ENCODE assay signal across 1 cellular context in the genomic region with DNA sequence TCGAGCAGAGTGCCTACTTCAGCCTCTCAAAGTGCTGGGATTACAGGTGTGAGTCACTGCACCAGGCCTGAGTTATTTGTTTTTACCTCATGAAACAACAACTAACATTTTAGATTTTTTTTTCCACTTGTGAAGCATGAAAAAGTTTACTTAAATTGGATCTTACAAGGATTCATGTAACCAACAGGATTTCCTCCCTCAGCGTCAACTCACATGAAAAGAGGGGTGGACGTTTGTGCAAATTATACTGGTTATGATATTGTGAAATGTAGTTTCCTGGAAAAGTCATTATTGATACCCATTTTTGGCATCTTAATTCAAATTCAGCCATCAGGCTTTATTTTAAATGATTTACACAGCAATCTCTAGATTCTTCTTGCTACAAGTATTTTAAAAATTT.
TF ChIP-seq lines count a peak whose summit lies in the region.

No MANE protein-coding gene starts in this region.

TF ChIP-seq in GM23338, 12 proteins besides CTCF, POLR2A, EP300 and RAD21 (continued from another document):
- TF ChIP-seq, protein P1, sequence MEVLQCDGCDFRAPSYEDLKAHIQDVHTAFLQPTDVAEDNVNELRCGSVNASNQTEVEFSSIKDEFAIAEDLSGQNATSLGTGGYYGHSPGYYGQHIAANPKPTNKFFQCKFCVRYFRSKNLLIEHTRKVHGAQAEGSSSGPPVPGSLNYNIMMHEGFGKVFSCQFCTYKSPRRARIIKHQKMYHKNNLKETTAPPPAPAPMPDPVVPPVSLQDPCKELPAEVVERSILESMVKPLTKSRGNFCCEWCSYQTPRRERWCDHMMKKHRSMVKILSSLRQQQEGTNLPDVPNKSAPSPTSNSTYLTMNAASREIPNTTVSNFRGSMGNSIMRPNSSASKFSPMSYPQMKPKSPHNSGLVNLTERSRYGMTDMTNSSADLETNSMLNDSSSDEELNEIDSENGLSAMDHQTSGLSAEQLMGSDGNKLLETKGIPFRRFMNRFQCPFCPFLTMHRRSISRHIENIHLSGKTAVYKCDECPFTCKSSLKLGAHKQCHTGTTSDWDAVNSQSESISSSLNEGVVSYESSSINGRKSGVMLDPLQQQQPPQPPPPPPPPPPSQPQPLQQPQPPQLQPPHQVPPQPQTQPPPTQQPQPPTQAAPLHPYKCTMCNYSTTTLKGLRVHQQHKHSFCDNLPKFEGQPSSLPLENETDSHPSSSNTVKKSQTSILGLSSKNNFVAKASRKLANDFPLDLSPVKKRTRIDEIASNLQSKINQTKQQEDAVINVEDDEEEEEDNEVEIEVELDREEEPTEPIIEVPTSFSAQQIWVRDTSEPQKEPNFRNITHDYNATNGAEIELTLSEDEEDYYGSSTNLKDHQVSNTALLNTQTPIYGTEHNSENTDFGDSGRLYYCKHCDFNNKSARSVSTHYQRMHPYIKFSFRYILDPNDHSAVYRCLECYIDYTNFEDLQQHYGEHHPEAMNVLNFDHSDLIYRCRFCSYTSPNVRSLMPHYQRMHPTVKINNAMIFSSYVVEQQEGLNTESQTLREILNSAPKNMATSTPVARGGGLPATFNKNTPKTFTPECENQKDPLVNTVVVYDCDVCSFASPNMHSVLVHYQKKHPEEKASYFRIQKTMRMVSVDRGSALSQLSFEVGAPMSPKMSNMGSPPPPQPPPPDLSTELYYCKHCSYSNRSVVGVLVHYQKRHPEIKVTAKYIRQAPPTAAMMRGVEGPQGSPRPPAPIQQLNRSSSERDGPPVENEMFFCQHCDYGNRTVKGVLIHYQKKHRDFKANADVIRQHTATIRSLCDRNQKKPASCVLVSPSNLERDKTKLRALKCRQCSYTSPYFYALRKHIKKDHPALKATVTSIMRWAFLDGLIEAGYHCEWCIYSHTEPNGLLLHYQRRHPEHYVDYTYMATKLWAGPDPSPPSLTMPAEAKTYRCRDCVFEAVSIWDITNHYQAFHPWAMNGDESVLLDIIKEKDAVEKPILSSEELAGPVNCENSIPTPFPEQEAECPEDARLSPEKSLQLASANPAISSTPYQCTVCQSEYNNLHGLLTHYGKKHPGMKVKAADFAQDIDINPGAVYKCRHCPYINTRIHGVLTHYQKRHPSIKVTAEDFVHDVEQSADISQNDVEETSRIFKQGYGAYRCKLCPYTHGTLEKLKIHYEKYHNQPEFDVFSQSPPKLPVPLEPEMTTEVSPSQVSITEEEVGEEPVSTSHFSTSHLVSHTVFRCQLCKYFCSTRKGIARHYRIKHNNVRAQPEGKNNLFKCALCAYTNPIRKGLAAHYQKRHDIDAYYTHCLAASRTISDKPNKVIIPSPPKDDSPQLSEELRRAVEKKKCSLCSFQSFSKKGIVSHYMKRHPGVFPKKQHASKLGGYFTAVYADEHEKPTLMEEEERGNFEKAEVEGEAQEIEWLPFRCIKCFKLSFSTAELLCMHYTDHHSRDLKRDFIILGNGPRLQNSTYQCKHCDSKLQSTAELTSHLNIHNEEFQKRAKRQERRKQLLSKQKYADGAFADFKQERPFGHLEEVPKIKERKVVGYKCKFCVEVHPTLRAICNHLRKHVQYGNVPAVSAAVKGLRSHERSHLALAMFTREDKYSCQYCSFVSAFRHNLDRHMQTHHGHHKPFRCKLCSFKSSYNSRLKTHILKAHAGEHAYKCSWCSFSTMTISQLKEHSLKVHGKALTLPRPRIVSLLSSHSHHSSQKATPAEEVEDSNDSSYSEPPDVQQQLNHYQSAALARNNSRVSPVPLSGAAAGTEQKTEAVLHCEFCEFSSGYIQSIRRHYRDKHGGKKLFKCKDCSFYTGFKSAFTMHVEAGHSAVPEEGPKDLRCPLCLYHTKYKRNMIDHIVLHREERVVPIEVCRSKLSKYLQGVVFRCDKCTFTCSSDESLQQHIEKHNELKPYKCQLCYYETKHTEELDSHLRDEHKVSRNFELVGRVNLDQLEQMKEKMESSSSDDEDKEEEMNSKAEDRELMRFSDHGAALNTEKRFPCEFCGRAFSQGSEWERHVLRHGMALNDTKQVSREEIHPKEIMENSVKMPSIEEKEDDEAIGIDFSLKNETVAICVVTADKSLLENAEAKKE (CRISPR knock-in tag; IDR thresholded peaks at IDR 0.05) = no peak
- TF ChIP-seq ETS1 (IDR thresholded peaks at IDR 0.05) = no peak
- TF ChIP-seq ZNF331 (CRISPR knock-in tag; IDR thresholded peaks at IDR 0.05; ENCODE audit: low read depth) = no peak
- TF ChIP-seq EZH2phosphoT487 (IDR thresholded peaks at IDR 0.05; ENCODE audit: unreplicated experiment) = no peak
- no peak for TF ChIP-seq NANOG (IDR thresholded peaks at IDR 0.05; ENCODE audit: borderline replicate concordance)
- no peak for TF ChIP-seq POLR2AphosphoS5 (IDR thresholded peaks at IDR 0.05; ENCODE audit: low read depth)
- no peak for TF ChIP-seq ZNF114 (CRISPR knock-in tag; IDR thresholded peaks at IDR 0.05)
- TF ChIP-seq REST (IDR thresholded peaks at IDR 0.05; ENCODE audit: unreplicated experiment) = no peak
